In genomic region chrX:71532078-71532752, GRCh38 we compare ENCODE assay signal across 8 cellular contexts. TPM values are rescaled to one million over a fixed set of nuclear protein-coding genes. Genes with fewer than 3 reads are reported as not detected.
DNase-seq lines count a peak whose midpoint lies in the region; ATAC-seq and TF ChIP-seq lines count a peak whose summit lies in the region.

No MANE protein-coding gene starts in this region.

- no peaks in the 10 kb centered on the region for H3K9me3 Mint-ChIP-seq in MCF 10A (ENCODE audit: unreplicated experiment)

- peak; percentile 21 for ATAC-seq in GM19043 (IDR thresholded peaks at IDR 0.05; ENCODE audit: low read depth, unreplicated experiment)
- no peak for ATAC-seq in HG03025 (IDR thresholded peaks at IDR 0.05; ENCODE audit: low FRiP score, unreplicated experiment)

- no peaks in the 10 kb centered on the region for H3K27me3 Mint-ChIP-seq in MCF 10A (ENCODE audit: insufficient read depth, unreplicated experiment)

- no peaks in the 10 kb centered on the region for H3K4me1 Mint-ChIP-seq in MCF 10A (ENCODE audit: insufficient read depth, unreplicated experiment)

- H3K27ac Mint-ChIP-seq in MCF 10A (ENCODE audit: low read depth, unreplicated experiment), result peak overlapping the region; percentile 93

- peak; percentile 58 for DNase-seq in ACHN
- DNase-seq in T-helper 22 cell (ENCODE audit: low read depth), result peak; percentile 56
- DNase-seq in MCF 10A (ENCODE audit: unreplicated experiment), result peak; percentile 39
- DNase-seq in kidney tubule cell (ENCODE audit: low spot score), result peak; percentile 90
- peak in 2 of 3 donors; percentile 27 to 40 for DNase-seq in stimulated activated CD4-positive, alpha-beta T cell treated with anti-CD3 and anti-CD28 coated beads, TNF-alpha, amount 100 ng/mL, for 1 hour (ENCODE audit: low read depth in 3 of 3, low spot score in 1 of 3)

- peak overlapping the region; percentile 100 for H3K4me3 Mint-ChIP-seq in MCF 10A (ENCODE audit: unreplicated experiment)

- H3K27me3 ChIP-seq in HUES48 (ENCODE audit: control insufficient read depth, insufficient read depth, low read length), result no peaks in the 10 kb centered on the region

- in situ Hi-C loops in ACHN (cut with HindIII; ENCODE audit: low pct_ligation_motif_present, low pct_unique_long_range_greater_than_20kb, low sequenced_read_pairs), result no loop called here

- intact Hi-C loops in MCF 10A (cut with micrococcal nuclease), result no loop called here

- POLR2A ChIA-PET in MCF 10A (lab: Yijun Ruan, JAX), result interaction anchor here (0.6 to 6.2 kb wide), 13 partner anchors 12 to 1394 kb away, joined by 3 to 171 read pairs (median 7); partner anchors contain the start of genes NONO and TAF1

- peak overlapping the region; percentile 84 for H3K27ac ChIP-seq in HUES48 (ENCODE audit: low read depth, low read length)

- BruUV-seq in MCF 10A (replicated peaks; lab: Mats Ljungman, UMichigan), result TSS peak; percentile 92

- peaks cover 9% of the 10 kb centered on the region for H3K4me1 ChIP-seq in HUES48 (ENCODE audit: control insufficient read depth, insufficient read depth, low read length)

- TF ChIP-seq CTCF in MCF 10A (IDR thresholded peaks at IDR 0.05; ENCODE audit: unreplicated experiment), result no peak

- peak overlapping the region; percentile 62 for H3K4me3 ChIP-seq in HUES48 (ENCODE audit: low read depth, low read length)

- CTCF ChIA-PET in MCF 10A (lab: Yijun Ruan, JAX), result interaction anchor here (0.8 to 1.1 kb wide), 3 partner anchors 9 to 22 kb away, joined by 3 to 4 read pairs (median 3); no protein-coding TSS in a partner anchor

- 0 out of 2 replicates have a peak overlapping the region, but pooled peaks have one; percentile 27 for H3K9ac ChIP-seq in HUES48 (ENCODE audit: low read depth, low read length)

- H3K36me3 ChIP-seq in HUES48 (ENCODE audit: control insufficient read depth, insufficient read depth, low read length), result 0 out of 2 replicates have a peak, but pooled peaks cover 7% of the 10 kb centered on the region

- H3K36me3 Mint-ChIP-seq in MCF 10A (ENCODE audit: insufficient read depth, unreplicated experiment), result no peaks in the 10 kb centered on the region

- H3K9me3 ChIP-seq in HUES48 (ENCODE audit: control insufficient read depth, insufficient read depth, low read length), result peaks cover 36% of the 10 kb centered on the region

RNA-seq across cellular contexts. Expression of gene OGT, which starts 0.7 kb away (rescaled TPM):
- 282 and 300 TPM in 2 replicates for total RNA-seq in MCF 10A (2022)

RNA-seq across cellular contexts. Expression of gene GCNA, which starts 46.0 kb away (rescaled TPM):
- 3.4 and 3.8 TPM in 2 replicates for total RNA-seq in MCF 10A (2022)

Comparison
In these comparisons a context has a peak if more than half of its experiments do, and no peak if none do; other contexts are left out.
1. DNase-seq: peak in every context shown above with its lines; median percentile 90 in kidney tubule cell; 58 in ACHN; 56 in T-helper 22 cell; 39 in MCF 10A; 34 in stimulated activated CD4-positive, alpha-beta T cell treated with anti-CD3 and anti-CD28 coated beads, TNF-alpha, amount 100 ng/mL, for 1 hour.